ENCODE assay signal across 17 cellular contexts in the genomic region with DNA sequence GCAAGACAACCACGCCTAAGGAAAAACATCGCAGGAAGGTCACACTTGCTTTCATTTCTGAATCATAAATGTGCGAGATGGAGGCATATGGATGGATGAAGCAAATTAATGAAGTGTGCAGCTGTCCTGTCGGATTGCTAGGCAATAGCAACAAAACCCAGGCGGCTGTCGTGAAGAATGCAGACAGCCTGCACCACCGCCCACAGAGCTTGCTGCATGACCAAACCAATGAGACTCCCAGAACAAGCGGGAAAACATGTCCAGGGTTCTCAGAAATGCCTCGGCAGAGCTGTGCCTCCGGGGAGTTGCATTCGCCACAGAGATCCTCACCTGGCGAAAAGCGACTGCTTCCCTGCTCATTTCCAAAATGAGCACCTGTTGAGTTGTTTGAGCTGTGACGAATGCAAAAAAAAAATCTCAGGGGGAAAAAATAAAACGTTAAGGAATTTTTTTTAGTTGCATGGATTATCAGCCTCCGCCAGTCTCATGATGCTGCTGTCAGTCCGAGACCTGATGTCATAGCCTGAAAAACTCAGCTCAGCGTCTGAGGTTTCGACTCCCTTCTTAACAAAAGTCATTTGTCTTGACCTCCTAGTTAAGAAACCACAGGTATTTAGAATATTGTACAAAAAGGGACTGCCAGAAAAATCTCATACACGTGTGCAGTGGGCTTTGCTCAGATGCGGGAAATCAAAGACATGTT.
DNase-seq lines count a peak whose midpoint lies in the region; ATAC-seq, FAIRE-seq and TF ChIP-seq lines count a peak whose summit lies in the region.
"Had no signal": no experiment of that assay in that cellular context is flagged by ENCODE, and none has a peak within 500 bp of the region (broad histone marks: within the 10 kb centered on the region; RNA-seq: fewer than 3 reads in every experiment).

No MANE protein-coding gene starts in this region.

- H3K4me1 Mint-ChIP-seq in neural crest cell: peaks cover 5% of the 10 kb centered on the region
- H3K4me1 Mint-ChIP-seq in naive thymus-derived CD4-positive, alpha-beta T cell: no peaks in the 10 kb centered on the region
- H3K4me1 Mint-ChIP-seq: CD8-positive, alpha-beta memory T cell had no signal

- no peaks in the 10 kb centered on the region for H3K4me1 ChIP-seq in naive thymus-derived CD4-positive, alpha-beta T cell (ENCODE audit: control insufficient read depth in 2 of 2, insufficient read depth in 2 of 2, low read length in 2 of 2)
- H3K4me1 ChIP-seq: left lung, parathyroid adenoma had no signal

- no peaks in the 10 kb centered on the region for H3K36me3 ChIP-seq in naive thymus-derived CD4-positive, alpha-beta T cell (ENCODE audit: control insufficient read depth in 2 of 3, insufficient read depth in 3 of 3, low read length in 3 of 3)
- H3K36me3 ChIP-seq: left lung had no signal

- CTCF ChIA-PET in naive thymus-derived CD4-positive, alpha-beta T cell (lab: Charles Lee): no interaction called here

- DNase-seq in left ventricle myocardium superior: peak; percentile 29
- no peak for DNase-seq in Right ventricle myocardium inferior (ENCODE audit: missing footprints)
- DNase-seq in epithelial cell of esophagus (ENCODE audit: low read depth): peak; percentile 9
- DNase-seq in neural crest cell (ENCODE audit: low read depth, low spot score): no peak
- DNase-seq in RCC 7860 (ENCODE audit: low spot score): no peak
- no peak for DNase-seq in naive thymus-derived CD4-positive, alpha-beta T cell
- DNase-seq: CD8-positive, alpha-beta memory T cell; cerebellar nuclear complex; effector memory CD8-positive, alpha-beta T cell; left lung; NCI-H187 treated with DMSO at 0.1 percent for 48 hours; NCI-H510A treated with DMSO at 0.1 percent for 48 hours had no signal

- POLR2A ChIA-PET in naive thymus-derived CD4-positive, alpha-beta T cell (lab: Charles Lee): no interaction called here

- intact Hi-C loops in left ventricle myocardium superior (cut with micrococcal nuclease): no loop called here
- intact Hi-C loops in Right ventricle myocardium inferior (cut with DNase I): no loop called here
- intact Hi-C loops in naive thymus-derived CD4-positive, alpha-beta T cell (cut with micrococcal nuclease): no loop called here

- H3K27ac Mint-ChIP-seq in neural crest cell (ENCODE audit: unreplicated experiment): peak overlapping the region; percentile 40
- no peak overlapping the region for H3K27ac Mint-ChIP-seq in naive thymus-derived CD4-positive, alpha-beta T cell
- H3K27ac Mint-ChIP-seq: CD8-positive, alpha-beta memory T cell; effector memory CD8-positive, alpha-beta T cell; stimulated activated naive CD8-positive, alpha-beta T cell treated with anti-CD3 and anti-CD28 coated beads, Interleukin-15, Interleukin-2, amounts not matched to agents 100 ng/mL and 50 ng/mL, for 24 hours had no signal

- TF ChIP-seq CTCF in epithelial cell of esophagus (IDR thresholded peaks at IDR 0.05; ENCODE audit: insufficient read depth, low read depth, low read length, missing control alignments): no peak
- TF ChIP-seq CTCF in neural crest cell (conservative IDR thresholded peaks at IDR 0.05): no peak

- FAIRE-seq in RCC 7860 (lab: Jason Lieb, UNC): no peak
- FAIRE-seq: HepG2 had no signal

- no peaks in the 10 kb centered on the region for H3K27me3 Mint-ChIP-seq in neural crest cell (ENCODE audit: low read depth)
- H3K27me3 Mint-ChIP-seq in naive thymus-derived CD4-positive, alpha-beta T cell: peaks cover 0 to 17% (median 0%) of the 10 kb centered on the region in 5 donors
- H3K27me3 Mint-ChIP-seq: stimulated activated naive CD8-positive, alpha-beta T cell treated with anti-CD3 and anti-CD28 coated beads, Interleukin-15, Interleukin-2, amounts not matched to agents 100 ng/mL and 50 ng/mL, for 24 hours had no signal

- peaks cover 4% of the 10 kb centered on the region for H3K36me3 Mint-ChIP-seq in neural crest cell (ENCODE audit: low read depth)
- no peaks in the 10 kb centered on the region for H3K36me3 Mint-ChIP-seq in naive thymus-derived CD4-positive, alpha-beta T cell
- H3K36me3 Mint-ChIP-seq: CD8-positive, alpha-beta memory T cell had no signal

- H3K9me3 ChIP-seq in naive thymus-derived CD4-positive, alpha-beta T cell (ENCODE audit: control insufficient read depth in 2 of 3, low read length in 3 of 3): no peaks in the 10 kb centered on the region
- H3K9me3 ChIP-seq: left lung had no signal

- peaks cover 9% of the 10 kb centered on the region for H3K9me3 Mint-ChIP-seq in neural crest cell
- peaks cover 0 to 14% (median 5%) of the 10 kb centered on the region in 11 donors for H3K9me3 Mint-ChIP-seq in naive thymus-derived CD4-positive, alpha-beta T cell
- H3K9me3 Mint-ChIP-seq: effector memory CD8-positive, alpha-beta T cell had no signal

- H3K27me3 ChIP-seq in naive thymus-derived CD4-positive, alpha-beta T cell (ENCODE audit: control insufficient read depth in 2 of 2, insufficient read depth in 2 of 2, low read length in 2 of 2): no peaks in the 10 kb centered on the region
- H3K27me3 ChIP-seq: left lung had no signal

- no peak overlapping the region for H3K4me3 ChIP-seq in epithelial cell of esophagus (ENCODE audit: low read length)
- H3K4me3 ChIP-seq in naive thymus-derived CD4-positive, alpha-beta T cell (ENCODE audit: low read length): no peak overlapping the region
- H3K4me3 ChIP-seq: left lung had no signal

- H3K27ac ChIP-seq in naive thymus-derived CD4-positive, alpha-beta T cell (ENCODE audit: low read depth, low read length): no peak overlapping the region
- H3K27ac ChIP-seq: left lung, parathyroid adenoma had no signal

- peak; percentile 24 for ATAC-seq in left ventricle myocardium superior
- ATAC-seq in Right ventricle myocardium inferior: no peak
- no peak for ATAC-seq in GM18867 (IDR thresholded peaks at IDR 0.05; ENCODE audit: unreplicated experiment)
- no peak for ATAC-seq in GM19351 (IDR thresholded peaks at IDR 0.05; ENCODE audit: unreplicated experiment)
- no peak for ATAC-seq in naive thymus-derived CD4-positive, alpha-beta T cell
- ATAC-seq: effector memory CD8-positive, alpha-beta T cell; HepG2; left lung had no signal

- no peak overlapping the region for H3K4me3 Mint-ChIP-seq in neural crest cell
- no peak overlapping the region for H3K4me3 Mint-ChIP-seq in naive thymus-derived CD4-positive, alpha-beta T cell
- H3K4me3 Mint-ChIP-seq: CD8-positive, alpha-beta memory T cell; effector memory CD8-positive, alpha-beta T cell; stimulated activated naive CD8-positive, alpha-beta T cell treated with anti-CD3 and anti-CD28 coated beads, Interleukin-15, Interleukin-2, amounts not matched to agents 100 ng/mL and 50 ng/mL, for 24 hours had no signal

Comparison
In these comparisons a context has a peak if more than half of its experiments do, and no peak if none do; other contexts are left out.
1. DNase-seq: peak in left ventricle myocardium superior (single experiment) and epithelial cell of esophagus (single experiment); none in Right ventricle myocardium inferior (single experiment), neural crest cell (single experiment), RCC 7860 (single experiment) and naive thymus-derived CD4-positive, alpha-beta T cell (0 of 9).